ENCODE assay signal across 19 cellular contexts in the genomic region with DNA sequence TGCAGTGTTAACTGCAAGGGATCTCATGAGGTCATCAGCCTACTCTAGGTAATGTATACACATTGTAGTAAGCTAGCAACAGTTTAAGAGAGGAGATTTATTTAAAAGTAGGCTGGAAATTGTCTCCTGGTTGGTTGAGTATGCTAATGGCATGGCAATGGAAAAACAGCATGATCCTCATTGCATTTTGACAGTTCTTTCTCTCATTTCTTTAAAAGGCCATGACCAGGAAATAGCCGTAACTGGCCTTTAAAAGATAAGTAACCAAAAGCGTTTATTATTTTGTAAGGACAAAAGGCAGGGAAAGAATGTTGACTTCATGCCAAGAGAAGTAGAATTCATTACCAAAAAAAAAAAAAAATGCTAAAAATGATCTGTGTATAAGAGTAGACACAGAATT.
A peak's percentile ranks its signal among the peaks of the same experiment; 100 is the strongest.
DNase-seq lines count a peak whose midpoint lies in the region; ATAC-seq, FAIRE-seq and TF ChIP-seq lines count a peak whose summit lies in the region.
"Had no signal": no experiment of that assay in that cellular context is flagged by ENCODE, and none has a peak within 500 bp of the region (broad histone marks: within the 10 kb centered on the region; RNA-seq: fewer than 3 reads in every experiment).

No MANE protein-coding gene starts in this region.

- H4K20me1 ChIP-seq in HepG2 (ENCODE audit: insufficient read depth, low read length) = no peaks in the 10 kb centered on the region
- H4K20me1 ChIP-seq: BLaER1 had no signal

- no peak overlapping the region for H3K4me3 ChIP-seq in liver (ENCODE audit: low read depth in 1 of 3, low read length in 3 of 3)
- no peak overlapping the region for H3K4me3 ChIP-seq in HepG2 (replicated peaks in 1 of 3; ENCODE audit: insufficient read depth in 1 of 3, low read depth in 2 of 3, low read length in 3 of 3)
- no peak overlapping the region for H3K4me3 ChIP-seq in astrocyte of the cerebellum (ENCODE audit: low read depth, low read length)
- H3K4me3 ChIP-seq in iPS-18a (ENCODE audit: low read length) = peak overlapping the region; percentile 33
- H3K4me3 ChIP-seq: BLaER1 had no signal

- ATAC-seq in HepG2 (no peak), HG03025 (IDR thresholded peaks at IDR 0.05; ENCODE audit: low FRiP score, unreplicated experiment) (no peak), HG02588 (IDR thresholded peaks at IDR 0.05; ENCODE audit: unreplicated experiment) (no peak), GM19452 (IDR thresholded peaks at IDR 0.05; ENCODE audit: unreplicated experiment) (no peak)
- ATAC-seq: CD8-positive, alpha-beta T cell had no signal

- H3K27ac ChIP-seq in liver (ENCODE audit: low read depth in 1 of 2, low read length in 2 of 2) (no peak overlapping the region), HepG2 (ENCODE audit: extremely low read length, insufficient read depth, low read length) (no peak overlapping the region), iPS-18a (ENCODE audit: low read length) (no peak overlapping the region)
- H3K27ac ChIP-seq: BLaER1 had no signal

- H3K4me1 ChIP-seq in liver (ENCODE audit: control insufficient read depth in 4 of 4, insufficient read depth in 4 of 4, low read length in 3 of 4) (no peaks in the 10 kb centered on the region), HepG2 (ENCODE audit: insufficient read depth, low read length) (no peaks in the 10 kb centered on the region), iPS-18a (ENCODE audit: control insufficient read depth, low read depth, low read length) (peaks cover 33% of the 10 kb centered on the region)
- H3K4me1 ChIP-seq: BLaER1 had no signal

- H3K9ac ChIP-seq in liver (ENCODE audit: low read depth in 1 of 2, low read length in 2 of 2) (no peak overlapping the region), HepG2 (ENCODE audit: insufficient read depth, low read depth, low read length) (no peak overlapping the region), iPS-18a (ENCODE audit: low read length) (no peak overlapping the region)
- H3K9ac ChIP-seq: BLaER1 had no signal

- POLR2A ChIA-PET in HepG2 (lab: Yijun Ruan, JAX) = no interaction called here

- TF ChIP-seq CTCF in liver (IDR thresholded peaks at IDR 0.05; ENCODE audit: low read depth, low read length, missing input control) = no peak
- TF ChIP-seq CTCF in HepG2 (CRISPR knock-in tag; IDR thresholded peaks at IDR 0.05) = no peak
- no peak for TF ChIP-seq CTCF in astrocyte of the cerebellum (IDR thresholded peaks at IDR 0.05; ENCODE audit: low read depth, low read length, missing control alignments)

- in situ Hi-C loops in HepG2 (cut with HindIII; ENCODE audit: extremely low pct_ligation_motif_present, low pct_unique_long_range_greater_than_20kb) (no loop called here), astrocyte of the cerebellum (cut with HindIII; ENCODE audit: low sequenced_read_pairs) (no loop called here)

- FAIRE-seq in HepG2 (lab: Jason Lieb, UNC) = no peak

- TF ChIP-seq EP300 in HepG2 (IDR thresholded peaks at IDR 0.05; ENCODE audit: low read depth in 2 of 2, low read length in 2 of 2) (no peak), HepG2 (CRISPR knock-in tag; IDR thresholded peaks at IDR 0.05; ENCODE audit: borderline replicate concordance) (no peak)

- intact Hi-C loops in HepG2 (cut with micrococcal nuclease; ENCODE audit: unreplicated experiment) = no loop called here

- H3K36me3 ChIP-seq in liver (ENCODE audit: control insufficient read depth in 4 of 4, insufficient read depth in 3 of 4, low read depth in 1 of 4, low read length in 3 of 4) (no peaks in the 10 kb centered on the region), HepG2 (replicated peaks in 1 of 2; ENCODE audit: control insufficient read depth in 1 of 2, insufficient read depth in 2 of 2, low read length in 2 of 2) (no peaks in the 10 kb centered on the region), iPS-18a (ENCODE audit: control insufficient read depth, low read depth, low read length) (no peaks in the 10 kb centered on the region)
- H3K36me3 ChIP-seq: BLaER1 had no signal

- CTCF ChIA-PET in HepG2 (lab: Yijun Ruan, JAX; ENCODE audit: low intra/inter-chr PET ratio, low total read pairs) = interaction anchor here (0.8 kb wide), 1 partner anchor 1000 kb away, joined by 3 read pairs; no protein-coding TSS in a partner anchor

- H3K9me3 ChIP-seq in liver (ENCODE audit: control insufficient read depth in 4 of 4, low read length in 3 of 4) = no peaks in the 10 kb centered on the region
- no peaks in the 10 kb centered on the region for H3K9me3 ChIP-seq in HepG2 (ENCODE audit: low read length)
- no peaks in the 10 kb centered on the region for H3K9me3 ChIP-seq in iPS-18a (ENCODE audit: control insufficient read depth, low read depth, low read length)
- H3K9me3 ChIP-seq: BLaER1 had no signal

- no peak for DNase-seq in HepG2 (ENCODE audit: low spot score)
- DNase-seq in astrocyte of the cerebellum (ENCODE audit: low read depth) = peak; percentile 53
- no peak for DNase-seq in epidermal melanocyte (ENCODE audit: insufficient read length, low spot score)
- DNase-seq: 8988T; CD8-positive, alpha-beta T cell; DMS79 treated with DMSO at 0.1 percent for 48 hours; HCEC 1CT; Kasumi-1; NCI-H1105 treated with DMSO at 0.1 percent for 48 hours; NCI-H1930; NCI-H446 treated with DMSO at 0.1 percent for 48 hours; NCI-H82; SW 1271 had no signal

- no peak overlapping the region for H2AFZ ChIP-seq in HepG2 (ENCODE audit: low read length)

- TF ChIP-seq RAD21 in liver (IDR thresholded peaks at IDR 0.05) (no peak), HepG2 (CRISPR knock-in tag; IDR thresholded peaks at IDR 0.05) (no peak)

- BruUV-seq in HepG2 (replicated peaks; lab: Mats Ljungman, UMichigan) = no TSS peak

- no peak overlapping the region for H3K4me2 ChIP-seq in HepG2 (ENCODE audit: low read depth, low read length)
- H3K4me2 ChIP-seq: BLaER1 had no signal

- H3K79me2 ChIP-seq in HepG2 (ENCODE audit: insufficient read depth, low read length) = no peaks in the 10 kb centered on the region

- no peak for TF ChIP-seq POLR2A in HepG2 (IDR thresholded peaks at IDR 0.05; ENCODE audit: insufficient read depth in 1 of 2, low read depth in 2 of 2, low read length in 2 of 2)

- H3K27me3 ChIP-seq in liver (ENCODE audit: control insufficient read depth in 4 of 4, insufficient read depth in 4 of 4, low read length in 3 of 4) = peaks cover 0 to 6% (median 0%) of the 10 kb centered on the region in 4 donors
- H3K27me3 ChIP-seq in HepG2 (ENCODE audit: control insufficient read depth in 1 of 2, insufficient read depth in 2 of 2, low read length in 2 of 2) = no peaks in the 10 kb centered on the region
- H3K27me3 ChIP-seq in iPS-18a (ENCODE audit: control insufficient read depth, insufficient read depth, low read length) = peaks cover 5% of the 10 kb centered on the region
- H3K27me3 ChIP-seq: BLaER1 had no signal

- 69% methylated on average over 2 of the region's 2 CpGs for WGBS in liver
- WGBS in HepG2 (ENCODE audit: low lambda C conversion rate) = 24% methylated on average over 2 of the region's 2 CpGs

TF ChIP-seq in liver, 16 proteins besides CTCF, POLR2A, EP300 and RAD21:
- no peak for TF ChIP-seq HNF4A (conservative IDR thresholded peaks at IDR 0.05)
- TF ChIP-seq NR2F2 (IDR thresholded peaks at IDR 0.05) = peak; percentile 49

TF ChIP-seq in HepG2, 621 proteins besides CTCF, POLR2A, EP300 and RAD21:
- TF ChIP-seq ZNF781 (CRISPR knock-in tag; IDR thresholded peaks at IDR 0.05; ENCODE audit: borderline replicate concordance, not compliant biosample characterization) (no peak), ZBTB1 (CRISPR knock-in tag; IDR thresholded peaks at IDR 0.05; ENCODE audit: borderline replicate concordance) (no peak), ZNF232 (CRISPR knock-in tag; IDR thresholded peaks at IDR 0.05; ENCODE audit: borderline replicate concordance) (no peak)
- TF ChIP-seq, protein P1, sequence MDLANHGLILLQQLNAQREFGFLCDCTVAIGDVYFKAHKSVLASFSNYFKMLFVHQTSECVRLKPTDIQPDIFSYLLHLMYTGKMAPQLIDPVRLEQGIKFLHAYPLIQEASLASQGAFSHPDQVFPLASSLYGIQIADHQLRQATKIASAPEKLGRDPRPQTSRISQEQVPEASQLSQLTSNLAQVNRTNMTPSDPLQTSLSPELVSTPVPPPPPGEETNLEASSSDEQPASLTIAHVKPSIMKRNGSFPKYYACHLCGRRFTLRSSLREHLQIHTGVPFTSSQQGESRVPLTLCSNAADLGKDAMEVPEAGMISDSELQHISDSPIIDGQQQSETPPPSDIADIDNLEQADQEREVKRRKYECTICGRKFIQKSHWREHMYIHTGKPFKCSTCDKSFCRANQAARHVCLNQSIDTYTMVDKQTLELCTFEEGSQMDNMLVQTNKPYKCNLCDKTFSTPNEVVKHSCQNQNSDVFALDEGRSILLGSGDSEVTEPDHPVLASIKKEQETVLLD (CRISPR knock-in tag; IDR thresholded peaks at IDR 0.05; ENCODE audit: low read depth) = no peak
